Comparison of ENCODE assay signal across 18 cellular contexts in the genomic region with DNA sequence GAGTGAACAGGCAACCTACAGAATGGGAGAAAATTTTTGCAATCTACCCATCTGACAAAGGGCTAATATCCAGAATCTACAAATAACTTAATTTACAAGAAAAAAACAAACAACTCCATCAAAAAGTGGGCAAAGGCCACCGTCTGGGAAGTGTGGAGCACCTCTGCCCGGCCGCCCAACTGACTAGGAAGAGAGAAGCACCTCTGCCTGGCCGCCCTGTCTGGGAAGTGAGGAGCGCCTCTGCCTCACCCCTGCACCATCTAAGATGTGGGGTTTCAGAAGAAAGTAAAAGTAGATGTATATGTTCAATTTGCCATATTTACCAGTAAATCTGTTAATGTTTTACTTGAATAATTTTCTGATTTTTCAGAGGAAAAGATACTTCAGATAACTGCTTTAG.
"Had no signal": no experiment of that assay in that cellular context is flagged by ENCODE, and none has a peak within 500 bp of the region (broad histone marks: within the 10 kb centered on the region; RNA-seq: fewer than 3 reads in every experiment).

No MANE protein-coding gene starts in this region.

- H3K27me3 ChIP-seq: neural progenitor cell, neutrophil, ovary, pancreas, right atrium auricular region, right lobe of liver, sigmoid colon had no signal

- ATAC-seq: naive thymus-derived CD8-positive, alpha-beta T cell; natural killer cell; natural killer cell treated with Interleukin-12 subunit alpha and Interleukin-12 subunit beta and Interleukin-15 and Interleukin-18, amount 100 ng/mL, for 72 hours; pancreas; psoas muscle; right cardiac atrium; sciatic nerve had no signal

- H3K36me3 ChIP-seq: neural progenitor cell, neutrophil, ovary, pancreas, prostate gland, right atrium auricular region, right lobe of liver, sigmoid colon, spleen had no signal

- H3K4me2 ChIP-seq: neural progenitor cell, smooth muscle cell had no signal

- H2AFZ ChIP-seq: neural progenitor cell, parathyroid adenoma had no signal

- H3K9ac ChIP-seq: neural progenitor cell, parathyroid adenoma had no signal

- H3K4me1 ChIP-seq: neural progenitor cell, pancreas, parathyroid adenoma, prostate gland, psoas muscle, right atrium auricular region, sigmoid colon had no signal

- H3K9me3 ChIP-seq: neutrophil, ovary, pancreas, prostate gland, psoas muscle, right atrium auricular region, right lobe of liver, sigmoid colon had no signal

- H3K4me3 ChIP-seq: neural progenitor cell, ovary, pancreas, prostate gland, psoas muscle, right atrium auricular region, right lobe of liver, sigmoid colon, skin epidermis, smooth muscle cell, spleen had no signal

- H3K79me2 ChIP-seq: parathyroid adenoma had no signal
